Comparison of ENCODE assay signal across 11 cellular contexts in the genomic region with DNA sequence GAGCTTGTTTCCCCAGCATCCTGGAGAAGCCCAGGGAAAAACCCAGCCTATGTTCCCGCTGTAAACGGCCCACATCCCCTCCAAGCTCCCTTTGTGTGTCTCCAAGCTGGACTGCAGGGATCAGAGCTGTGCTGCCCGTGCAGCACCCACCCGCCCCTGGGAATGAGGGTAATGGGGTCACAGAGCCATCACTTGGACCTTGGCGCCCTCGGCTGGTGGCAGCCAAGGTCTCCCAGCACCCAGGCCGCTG. TPM values are rescaled to one million over a fixed set of nuclear protein-coding genes. Genes with fewer than 3 reads are reported as not detected.
DNase-seq lines count a peak whose midpoint lies in the region; ATAC-seq and TF ChIP-seq lines count a peak whose summit lies in the region.
"Had no signal": no experiment of that assay in that cellular context is flagged by ENCODE, and none has a peak within 500 bp of the region (broad histone marks: within the 10 kb centered on the region; RNA-seq: fewer than 3 reads in every experiment).

No MANE protein-coding gene starts in this region.

- POLR2A ChIA-PET in naive thymus-derived CD8-positive, alpha-beta T cell (lab: Charles Lee) = interaction anchor here (0.5 to 5.7 kb wide), 9 partner anchors 8 to 1886 kb away, joined by 3 to 175 read pairs (median 16); partner anchors contain the start of gene ATG16L1

- peak overlapping the region; percentile 97 to 98 for H3K4me3 Mint-ChIP-seq in CD14-positive monocyte
- peak overlapping the region; percentile 89 to 99 (median 94) for H3K4me3 Mint-ChIP-seq in naive thymus-derived CD8-positive, alpha-beta T cell
- H3K4me3 Mint-ChIP-seq: nephron had no signal

- H3K27me3 ChIP-seq in ascending aorta = no peaks in the 10 kb centered on the region

- TF ChIP-seq CTCF in CD14-positive monocyte (IDR thresholded peaks at IDR 0.05) (no peak), ascending aorta (IDR thresholded peaks at IDR 0.05) (no peak)

- H3K4me1 Mint-ChIP-seq in CD14-positive monocyte = peaks cover 41% of the 10 kb centered on the region
- H3K4me1 Mint-ChIP-seq in naive thymus-derived CD8-positive, alpha-beta T cell = peaks cover 29 to 44% (median 42%) of the 10 kb centered on the region in 4 donors
- H3K4me1 Mint-ChIP-seq: nephron had no signal

- intact Hi-C loops in CD14-positive monocyte (cut with micrococcal nuclease) = loop anchor here in 1 of 2 donors (10.0 kb wide), 1 partner anchor 205 kb away; no protein-coding TSS in a partner anchor
- intact Hi-C loops in ascending aorta (cut with DNase I) = no loop called here

- H3K27ac ChIP-seq in ascending aorta = peak overlapping the region; percentile 31 to 63

- H3K36me3 Mint-ChIP-seq in CD14-positive monocyte = peaks cover 0 to 13% of the 10 kb centered on the region in 2 donors
- peaks cover 0 to 4% (median 0%) of the 10 kb centered on the region in 3 donors for H3K36me3 Mint-ChIP-seq in naive thymus-derived CD8-positive, alpha-beta T cell

- H3K4me3 ChIP-seq in ascending aorta = no peak overlapping the region

- peaks cover 0 to 3% (median 0%) of the 10 kb centered on the region in 7 donors for H3K9me3 Mint-ChIP-seq in CD14-positive monocyte
- no peaks in the 10 kb centered on the region for H3K9me3 Mint-ChIP-seq in naive thymus-derived CD8-positive, alpha-beta T cell
- H3K9me3 Mint-ChIP-seq: nephron had no signal

- peak overlapping the region; percentile 92 to 97 (median 96) for H3K27ac Mint-ChIP-seq in CD14-positive monocyte
- peak overlapping the region; percentile 92 to 99 (median 98) for H3K27ac Mint-ChIP-seq in naive thymus-derived CD8-positive, alpha-beta T cell
- H3K27ac Mint-ChIP-seq: nephron had no signal

- no peaks in the 10 kb centered on the region for H3K4me1 ChIP-seq in ascending aorta

- DNase-seq in CD14-positive monocyte (ENCODE audit: low spot score) (no peak), ascending aorta (ENCODE audit: low spot score in 2 of 2) (no peak), superior temporal gyrus (ENCODE audit: extremely low spot score) (no peak), GDM1 (lab: John Stamatoyannopoulos, UW) (no peak), NCI-H2227 (lab: John Stamatoyannopoulos, UW; ENCODE audit: unreplicated experiment) (no peak)
- DNase-seq in naive thymus-derived CD8-positive, alpha-beta T cell = no peak
- DNase-seq: NCI-H1930 had no signal

- no peaks in the 10 kb centered on the region for H3K36me3 ChIP-seq in ascending aorta

- no peaks in the 10 kb centered on the region for H3K9me3 ChIP-seq in ascending aorta

- H3K27me3 Mint-ChIP-seq in CD14-positive monocyte (ENCODE audit: low read depth in 3 of 3) = peaks cover 2 to 7% (median 3%) of the 10 kb centered on the region in 3 donors
- H3K27me3 Mint-ChIP-seq in naive thymus-derived CD8-positive, alpha-beta T cell = no peaks in the 10 kb centered on the region

- ATAC-seq in GM21737 (IDR thresholded peaks at IDR 0.05; ENCODE audit: unreplicated experiment) (peak; percentile 3), HG03342 (IDR thresholded peaks at IDR 0.05; ENCODE audit: unreplicated experiment) (no peak)
- ATAC-seq in naive thymus-derived CD8-positive, alpha-beta T cell = no peak

RNA-seq across cellular contexts. Expression of gene INPP5D, which starts 0.7 kb away (rescaled TPM):
- polyA plus RNA-seq in CD14-positive monocyte = 10 to 100 TPM; 30.6 to 54.8 TPM
- total RNA-seq in ascending aorta = 21.7 TPM
- 100 to 1,000 TPM; 123 to 124 TPM for total RNA-seq in naive thymus-derived CD8-positive, alpha-beta T cell
- polyA plus RNA-seq in naive thymus-derived CD8-positive, alpha-beta T cell = 10 to 100 TPM; 36.4 to 88.3 (median 44.7) TPM

RNA-seq across cellular contexts. Expression of gene NEU2, which starts 27.0 kb away (rescaled TPM):
- polyA plus RNA-seq in CD14-positive monocyte = not detected
- not detected for total RNA-seq in ascending aorta
- not detected for total RNA-seq in naive thymus-derived CD8-positive, alpha-beta T cell
- not detected for polyA plus RNA-seq in naive thymus-derived CD8-positive, alpha-beta T cell
- total RNA-seq: fibroblast of villous mesenchyme had no signal

RNA-seq across cellular contexts. Expression of gene NGEF, which starts 46.4 kb away (rescaled TPM):
- polyA plus RNA-seq in CD14-positive monocyte = not detected
- total RNA-seq in ascending aorta = 0.43 TPM
- not detected for total RNA-seq in naive thymus-derived CD8-positive, alpha-beta T cell
- polyA plus RNA-seq in naive thymus-derived CD8-positive, alpha-beta T cell = not detected
